Comparison of ENCODE assay signal across 14 cellular contexts in the genomic region with DNA sequence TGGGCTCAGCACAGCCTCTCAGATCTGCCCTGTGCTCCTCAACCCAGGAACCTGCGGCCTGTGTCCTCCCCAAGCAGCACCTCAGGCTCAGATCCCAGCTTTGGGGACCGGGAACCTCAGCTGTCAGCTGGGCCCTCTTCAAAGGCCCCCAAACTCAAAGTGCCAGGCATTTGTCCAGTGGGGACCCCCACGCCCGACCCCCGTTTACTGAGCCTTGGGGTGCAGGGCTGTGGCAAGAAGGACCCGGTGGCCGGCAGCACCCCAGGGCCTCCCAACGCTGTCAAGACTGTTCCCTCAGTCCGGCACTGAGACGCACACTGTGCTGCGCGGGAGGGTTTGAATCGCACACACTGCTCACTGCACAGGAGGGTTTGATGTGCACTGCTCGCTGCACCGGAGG.
"Had no signal": no experiment of that assay in that cellular context is flagged by ENCODE, and none has a peak within 500 bp of the region (broad histone marks: within the 10 kb centered on the region; RNA-seq: fewer than 3 reads in every experiment).

No MANE protein-coding gene starts in this region.

- H3K4me3 ChIP-seq: cardiac muscle cell, esophagus squamous epithelium, lung, ovary had no signal

- H3K36me3 ChIP-seq: cardiac muscle cell, esophagus squamous epithelium, ovary, WERI-Rb-1 had no signal

- H3K9me3 ChIP-seq: esophagus squamous epithelium, ovary had no signal

- H3K27me3 ChIP-seq: cardiac muscle cell, ovary had no signal

- ATAC-seq: effector memory CD8-positive, alpha-beta T cell; stimulated activated naive CD8-positive, alpha-beta T cell treated with anti-CD3 and anti-CD28 coated beads, Interleukin-15, amount 100 ng/mL, for 72 hours had no signal

- DNase-seq: activated CD4-positive, alpha-beta T cell treated with anti-CD3 and anti-CD28 coated beads for 1 hour; activated CD4-positive, alpha-beta T cell treated with anti-CD3 and anti-CD28 coated beads, Interleukin-2, amount 50 U/mL, for 4 hours; activated gamma-delta T cell treated with Interleukin-2 at 50 U/mL for 16 hours; activated T-cell treated with anti-CD3 and anti-CD28 coated beads for 4 hours; amniotic stem cell; effector memory CD8-positive, alpha-beta T cell; esophagus squamous epithelium; stimulated activated naive CD8-positive, alpha-beta T cell treated with anti-CD3 and anti-CD28 coated beads, Interleukin-15, amount 100 ng/mL, for 72 hours; SW 1271; trophoblast cell; WERI-Rb-1 had no signal

- H3K27ac ChIP-seq: cardiac muscle cell, esophagus squamous epithelium, ovary, WERI-Rb-1 had no signal
